Comparison of ENCODE assay signal across 21 cellular contexts in genomic region chr11:75011357-75011756, GRCh38. TPM values are rescaled to one million over a fixed set of nuclear protein-coding genes. Genes with fewer than 3 reads are reported as not detected.
DNase-seq lines count a peak whose midpoint lies in the region; ATAC-seq, FAIRE-seq and TF ChIP-seq lines count a peak whose summit lies in the region.
"Had no signal": no experiment of that assay in that cellular context is flagged by ENCODE, and none has a peak within 500 bp of the region (broad histone marks: within the 10 kb centered on the region; RNA-seq: fewer than 3 reads in every experiment).

No MANE protein-coding gene starts in this region.

- H3K27ac ChIP-seq in CD8-positive, alpha-beta T cell (ENCODE audit: low read depth, low read length) = no peak overlapping the region
- no peak overlapping the region for H3K27ac ChIP-seq in K562 (ENCODE audit: extremely low read depth, low read depth, low read length)
- H3K27ac ChIP-seq in trophoblast cell (ENCODE audit: low read depth, low read length) = no peak overlapping the region
- peak overlapping the region; percentile 96 for H3K27ac ChIP-seq in skeletal muscle tissue (ENCODE audit: low read depth, low read length)
- H3K27ac ChIP-seq: A549; BLaER1 treated with 17β-estradiol and CSF1 and Interleukin-3, amounts not matched to agents 10 nM and 100 nM had no signal

- intact Hi-C loops in CD8-positive, alpha-beta T cell (cut with DNase I, micrococcal nuclease) = no loop called here
- intact Hi-C loops in K562 (cut with micrococcal nuclease) = no loop called here

- no peak overlapping the region for H2AK5ac ChIP-seq in trophoblast cell (ENCODE audit: low read length)

- no peaks in the 10 kb centered on the region for H3K79me1 ChIP-seq in trophoblast cell (ENCODE audit: low read length)

- WGBS in K562 (ENCODE audit: insufficient coverage, low coverage, missing lambda C conversion rate) = 40% methylated on average over 2 of the region's 2 CpGs
- WGBS in trophoblast cell (ENCODE audit: extremely low coverage, insufficient coverage, insufficient read length) = no CpG with 5 or more reads among the region's 2 CpGs

- H3K4me1 ChIP-seq in CD8-positive, alpha-beta T cell (ENCODE audit: insufficient read depth, low read length) = no peaks in the 10 kb centered on the region
- peaks cover 0 to 24% of the 10 kb centered on the region in 2 experiments; a peak in 2 of 5 replicates for H3K4me1 ChIP-seq in K562 (replicated peaks in 1 of 2; ENCODE audit: control insufficient read depth in 2 of 2, insufficient read depth in 2 of 2, low read length in 2 of 2)
- no peaks in the 10 kb centered on the region for H3K4me1 ChIP-seq in trophoblast cell (ENCODE audit: control insufficient read depth in 1 of 2, insufficient read depth in 2 of 2, low read length in 2 of 2)
- peaks cover 33 to 63% (median 48%) of the 10 kb centered on the region in 3 donors for H3K4me1 ChIP-seq in skeletal muscle tissue (ENCODE audit: control insufficient read depth in 3 of 3, insufficient read depth in 3 of 3, low read length in 3 of 3)
- H3K4me1 ChIP-seq: BE2C; BLaER1 treated with 17β-estradiol and CSF1 and Interleukin-3, amounts not matched to agents 10 nM and 100 nM; HAP-1 had no signal

- peaks cover 3% of the 10 kb centered on the region; the same call in 1 of the 2 replicates for H4K20me1 ChIP-seq in K562 (replicated peaks; ENCODE audit: control insufficient read depth, insufficient read depth, low read length)
- H4K20me1 ChIP-seq: BLaER1 treated with 17β-estradiol and CSF1 and Interleukin-3, amounts not matched to agents 10 nM and 100 nM had no signal

- no peak for ATAC-seq in CD8-positive, alpha-beta T cell
- ATAC-seq in K562 = 0 out of 3 replicates have a peak, but pooled peaks have one; percentile 24
- ATAC-seq: A549 had no signal

- no peak overlapping the region for H3K4me3 ChIP-seq in CD8-positive, alpha-beta T cell (ENCODE audit: low read depth, low read length)
- H3K4me3 ChIP-seq in K562 (no peak overlapping the region), trophoblast cell (ENCODE audit: low read depth, low read length) (no peak overlapping the region), skeletal muscle tissue (ENCODE audit: low read length in 3 of 3) (no peak overlapping the region)
- H3K4me3 ChIP-seq: A549; BLaER1 treated with 17β-estradiol and CSF1 and Interleukin-3, amounts not matched to agents 10 nM and 100 nM; HAP-1 had no signal

- no peak overlapping the region for H3K18ac ChIP-seq in trophoblast cell (ENCODE audit: low read length)

- no peaks in the 10 kb centered on the region for H3K79me2 ChIP-seq in K562 (ENCODE audit: control insufficient read depth, insufficient read depth, low read length)
- no peaks in the 10 kb centered on the region for H3K79me2 ChIP-seq in trophoblast cell (ENCODE audit: control insufficient read depth, insufficient read depth, low read length, poor library complexity)

- no peaks in the 10 kb centered on the region for H3K27me3 ChIP-seq in CD8-positive, alpha-beta T cell (ENCODE audit: insufficient read depth, low read length)
- H3K27me3 ChIP-seq in K562 (ENCODE audit: control insufficient read depth in 2 of 2, insufficient read depth in 2 of 2, low read length in 2 of 2) (no peaks in the 10 kb centered on the region), trophoblast cell (ENCODE audit: insufficient read depth, low read length) (no peaks in the 10 kb centered on the region), skeletal muscle tissue (ENCODE audit: control insufficient read depth in 3 of 3, insufficient read depth in 3 of 3, low read length in 3 of 3) (no peaks in the 10 kb centered on the region)
- H3K27me3 ChIP-seq: BE2C; BLaER1 treated with 17β-estradiol and CSF1 and Interleukin-3, amounts not matched to agents 10 nM and 100 nM had no signal

- peaks cover 11% of the 10 kb centered on the region for H3K36me3 ChIP-seq in CD8-positive, alpha-beta T cell (ENCODE audit: insufficient read depth, low read length)
- H3K36me3 ChIP-seq in K562 (ENCODE audit: control insufficient read depth, insufficient read depth, low read length) (peaks cover 62% of the 10 kb centered on the region), trophoblast cell (ENCODE audit: control insufficient read depth in 1 of 2, insufficient read depth in 2 of 2, low read length in 2 of 2) (peaks cover 3 to 10% of the 10 kb centered on the region in 2 experiments), skeletal muscle tissue (ENCODE audit: control insufficient read depth in 3 of 3, insufficient read depth in 3 of 3, low read length in 3 of 3) (peaks cover 15 to 21% (median 18%) of the 10 kb centered on the region in 3 donors)

- H2BK12ac ChIP-seq in trophoblast cell (ENCODE audit: low read length) = no peak overlapping the region

- no peaks in the 10 kb centered on the region for H3K9me1 ChIP-seq in K562 (ENCODE audit: control insufficient read depth, insufficient read depth, low read length)

- no peak for TF ChIP-seq EP300 in K562 (IDR thresholded peaks at IDR 0.05; ENCODE audit: low read length)

- no peak overlapping the region for H4K91ac ChIP-seq in trophoblast cell (ENCODE audit: low read depth, low read length)

- H3K9me3 Mint-ChIP-seq in CD8-positive, alpha-beta T cell = no peaks in the 10 kb centered on the region
- H3K9me3 Mint-ChIP-seq: CD4-positive, alpha-beta memory T cell had no signal

- no peak overlapping the region for H3K23ac ChIP-seq in trophoblast cell (ENCODE audit: low read length)

- CTCF ChIA-PET in CD8-positive, alpha-beta T cell (lab: Charles Lee) = interaction anchor here (0.7 to 4.2 kb wide), 3 partner anchors 11 to 1844 kb away, joined by 3 to 37 read pairs (median 10); no protein-coding TSS in a partner anchor
- CTCF ChIA-PET in K562 (lab: Yijun Ruan, JAX; ENCODE audit: low intra/inter-chr PET ratio) (no interaction called here), HEK293T (lab: Yijun Ruan, JAX) (interaction anchor here (2.0 kb wide), 1 partner anchor 11 kb away, joined by 11 read pairs; no protein-coding TSS in a partner anchor)

- peak overlapping the region; percentile 27 for H3K27ac Mint-ChIP-seq in CD8-positive, alpha-beta T cell
- H3K27ac Mint-ChIP-seq: CD4-positive, alpha-beta memory T cell had no signal

- TF ChIP-seq POLR2A in K562 (conservative IDR thresholded peaks at IDR 0.05) = no peak

- H3K27me3 Mint-ChIP-seq in CD8-positive, alpha-beta T cell (ENCODE audit: low read depth) = no peaks in the 10 kb centered on the region
- H3K27me3 Mint-ChIP-seq: CD4-positive, alpha-beta memory T cell had no signal

- POLR2A ChIA-PET in CD8-positive, alpha-beta T cell (lab: Charles Lee) = no interaction called here
- POLR2A ChIA-PET in K562 (lab: Yijun Ruan, JAX) = interaction anchor here (0.6 to 2.0 kb wide), 6 partner anchors 9 to 301 kb away, joined by 3 to 9 read pairs (median 4); no protein-coding TSS in a partner anchor
- POLR2A ChIA-PET in HEK293T (lab: Yijun Ruan, JAX) = no interaction called here

- no peak for TF ChIP-seq RAD21 in K562 (CRISPR knock-in tag; conservative IDR thresholded peaks at IDR 0.05 in 1 of 2, IDR thresholded peaks at IDR 0.05 in 1 of 2)

- no TSS peak for BruUV-seq in K562 (replicated peaks; lab: Mats Ljungman, UMichigan)

- H3K9me3 ChIP-seq in CD8-positive, alpha-beta T cell (ENCODE audit: low read length) = no peaks in the 10 kb centered on the region
- H3K9me3 ChIP-seq in K562 (replicated peaks; ENCODE audit: control insufficient read depth, insufficient read depth, low read depth, low read length) = no peaks in the 10 kb centered on the region
- no peaks in the 10 kb centered on the region for H3K9me3 ChIP-seq in trophoblast cell (ENCODE audit: insufficient read depth, low read depth, low read length)
- H3K9me3 ChIP-seq in skeletal muscle tissue (ENCODE audit: control insufficient read depth in 3 of 3, low read length in 3 of 3) = no peaks in the 10 kb centered on the region
- H3K9me3 ChIP-seq: A549; BE2C; BLaER1 treated with 17β-estradiol and CSF1 and Interleukin-3, amounts not matched to agents 10 nM and 100 nM; Caco-2; HAP-1 had no signal

- H3K4me3 Mint-ChIP-seq in CD8-positive, alpha-beta T cell = no peak overlapping the region
- H3K4me3 Mint-ChIP-seq: CD4-positive, alpha-beta memory T cell had no signal

- H3K9ac ChIP-seq in K562 (ENCODE audit: insufficient read depth in 1 of 2, low read depth in 2 of 2, low read length in 2 of 2) = no peak overlapping the region
- H3K9ac ChIP-seq in trophoblast cell (ENCODE audit: low read length) = no peak overlapping the region
- H3K9ac ChIP-seq in skeletal muscle tissue (ENCODE audit: low read depth in 1 of 3, low read length in 3 of 3) = peak overlapping the region in 1 of 3 donors; percentile 34
- H3K9ac ChIP-seq: BLaER1 treated with 17β-estradiol and CSF1 and Interleukin-3, amounts not matched to agents 10 nM and 100 nM had no signal

- no peak overlapping the region for H3K14ac ChIP-seq in trophoblast cell (ENCODE audit: low read length)

- H2BK120ac ChIP-seq in trophoblast cell (ENCODE audit: insufficient read depth, low read length, poor library complexity) = no peak overlapping the region

- no peak overlapping the region for H3K4ac ChIP-seq in trophoblast cell (ENCODE audit: low read depth, low read length)

- no peak overlapping the region for H4K8ac ChIP-seq in trophoblast cell (ENCODE audit: low read depth, low read length)

- no peak for DNase-seq in CD8-positive, alpha-beta T cell
- DNase-seq in K562 (ENCODE audit: extremely low read depth in 1 of 4, low spot score in 3 of 4) (no peak), trophoblast cell (peak; percentile 23 to 61), HEK293T (ENCODE audit: extremely low spot score) (no peak), anterior cingulate cortex (lab: John Stamatoyannopoulos, UW) (no peak), foreskin melanocyte (no peak)
- DNase-seq: 8988T; ACHN; AML-193; BE2C; Caco-2; CD4-positive, alpha-beta memory T cell; DMS153; DND-41; GOT3 had no signal

- H2AFZ ChIP-seq in K562 (ENCODE audit: low read depth, low read length) (no peak overlapping the region), trophoblast cell (ENCODE audit: insufficient read depth, low read length, poor library complexity) (no peak overlapping the region)

- H2BK5ac ChIP-seq in trophoblast cell (ENCODE audit: low read depth, low read length, poor library complexity) = no peak overlapping the region

- FAIRE-seq in K562 (lab: Jason Lieb, UNC) = no peak
- FAIRE-seq: A549, G401.6, H54 had no signal

- no peaks in the 10 kb centered on the region for H3K4me1 Mint-ChIP-seq in CD8-positive, alpha-beta T cell (ENCODE audit: low read depth)

- H3K4me2 ChIP-seq in K562 (ENCODE audit: insufficient read depth, low read length) (no peak overlapping the region), trophoblast cell (ENCODE audit: low read length) (no peak overlapping the region)
- H3K4me2 ChIP-seq: A549; BLaER1 treated with 17β-estradiol and CSF1 and Interleukin-3, amounts not matched to agents 10 nM and 100 nM had no signal

- H4K12ac ChIP-seq in trophoblast cell (ENCODE audit: low read depth, low read length) = no peak overlapping the region

- TF ChIP-seq CTCF in CD8-positive, alpha-beta T cell (IDR thresholded peaks at IDR 0.05) = no peak
- no peak for TF ChIP-seq CTCF in K562 (IDR thresholded peaks at IDR 0.05 in 2 of 3, conservative IDR thresholded peaks at IDR 0.05 in 1 of 3; ENCODE audit: insufficient read depth in 2 of 3, low read depth in 1 of 3, low read length in 3 of 3)

- peaks cover 57% of the 10 kb centered on the region for H3K36me3 Mint-ChIP-seq in CD8-positive, alpha-beta T cell

- in situ Hi-C loops in K562 (cut with MboI) = loop anchor here (5.0 kb wide), 1 partner anchor 1319 kb away; no protein-coding TSS in a partner anchor

RNA-seq across cellular contexts. Expression of gene NEU3, which starts 22.6 kb away (rescaled TPM):
- 10 to 100 TPM in 1 of 2 experiments, 1 to 10 TPM in 1; 9.6 to 10.7 TPM for total RNA-seq in CD8-positive, alpha-beta T cell
- total RNA-seq in K562 (2011; cell fraction: chromatin; rRNA removed; ENCODE audit: low replicate concordance) = 58.7 and 76.5 TPM in 2 replicates
- total RNA-seq in K562 (2011; cell fraction: nucleolus; rRNA removed) = 46.5 and 50.9 TPM in 2 replicates
- total RNA-seq in K562 (2011; cell fraction: nucleoplasm; rRNA removed) = 48.2 and 59.5 TPM in 2 replicates
- total RNA-seq in K562 (2014; rRNA removed) = 35.0 and 36.7 TPM in 2 replicates
- 28.3 and 31.1 TPM in 2 replicates for total RNA-seq in K562 (2014; rRNA removed; fragmentation: Illumina TruSeq; extraction: Trizol)
- total RNA-seq in K562 (2015; rRNA removed; fragmentation: Illumina TruSeq; extraction: Trizol) = 36.5 and 41.3 TPM in 2 replicates
- total RNA-seq in K562 (2021) = 32.6 and 33.6 TPM in 2 replicates
- polyA plus RNA-seq in K562 (2011; rRNA removed) = 35.1 and 35.7 TPM in 2 replicates
- polyA plus RNA-seq in K562 (2011; cell fraction: cytosol; rRNA removed) = 29.9 and 43.7 TPM in 2 replicates
- polyA plus RNA-seq in K562 (2011; cell fraction: nucleus; rRNA removed) = 46.4 and 57.9 TPM in 2 replicates
- 20.4 and 20.5 TPM in 2 replicates for polyA plus RNA-seq in K562 (2012)
- 27.9 and 28.6 TPM in 2 replicates for polyA plus RNA-seq in K562 (2014; fragmentation: Illumina TruSeq; extraction: Trizol)
- 1 to 10 TPM; 6.2 to 7.2 TPM for polyA plus RNA-seq in K562 (2014; fragmentation: Nextera tagmentation; extraction: Ambion mirVana)
- 25.5 and 26.9 TPM in 2 replicates for polyA plus RNA-seq in K562 (2014; rRNA removed)
- polyA minus RNA-seq in K562 (2011; rRNA and poly(A)+ RNA removed) = 51.0 and 55.8 TPM in 2 replicates
- 32.6 and 35.1 TPM in 2 replicates for polyA minus RNA-seq in K562 (2011; cell fraction: cytosol; rRNA and poly(A)+ RNA removed)
- polyA minus RNA-seq in K562 (2011; cell fraction: nucleus; rRNA and poly(A)+ RNA removed) = 32.7 and 43.7 TPM in 2 replicates
- 6.7 and 7.2 TPM in 2 replicates for polyA plus RNA-seq in trophoblast cell (2013)
- 19.8 TPM for total RNA-seq in skeletal muscle tissue

Comparison
In these comparisons a context has a peak if more than half of its experiments do, and no peak if none do; other contexts are left out.
1. DNase-seq: peak in trophoblast cell (2 of 2); none in CD8-positive, alpha-beta T cell (0 of 7), K562 (0 of 4), HEK293T (single experiment), anterior cingulate cortex (0 of 58) and foreskin melanocyte (single experiment).